Comparison of ENCODE assay signal across 8 cellular contexts in the genomic region with DNA sequence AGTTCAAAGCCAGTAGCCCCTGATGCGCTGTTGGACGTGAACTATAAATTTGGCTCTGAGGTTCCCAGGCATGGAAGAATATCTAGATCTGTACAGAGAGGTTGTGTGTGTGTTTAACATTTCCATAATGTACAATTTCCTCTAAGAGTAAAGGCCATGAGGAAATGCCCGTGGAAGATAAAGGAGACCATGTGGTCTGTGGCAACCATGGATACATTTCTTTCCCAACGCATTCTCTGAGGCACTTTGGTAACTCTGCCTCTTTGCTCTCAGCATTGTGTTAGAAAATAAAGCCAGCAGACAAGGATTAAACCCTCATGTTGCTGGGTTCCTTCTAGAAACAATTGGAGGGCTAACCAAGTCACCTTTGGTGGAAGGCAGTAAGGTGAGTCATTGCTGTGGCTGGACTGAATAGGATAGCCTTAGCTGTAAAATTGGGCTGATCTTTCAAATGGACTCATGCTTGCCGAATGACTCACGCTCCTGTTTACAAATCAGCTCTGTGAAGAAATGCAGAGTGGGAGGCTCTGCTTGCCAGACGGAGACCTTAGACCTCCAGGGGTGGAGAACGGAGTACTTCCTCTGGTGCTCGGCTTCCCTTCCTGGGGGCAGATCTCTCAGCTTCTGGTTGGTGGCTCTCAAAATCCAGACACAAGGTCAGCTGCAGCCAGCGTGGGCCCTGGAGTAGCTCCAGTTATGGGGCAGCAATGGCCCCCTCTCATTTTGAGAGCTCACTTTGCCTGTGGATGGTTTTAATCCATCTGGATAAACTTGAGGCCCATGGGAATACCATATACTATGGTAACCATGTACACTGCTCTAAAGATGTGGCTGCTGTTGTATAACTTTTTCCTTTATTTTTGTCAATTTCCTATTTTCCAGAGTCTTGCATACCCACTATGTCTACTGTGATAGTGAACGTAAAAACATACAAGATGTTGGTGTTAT.
DNase-seq lines count a peak whose midpoint lies in the region; ATAC-seq, FAIRE-seq and TF ChIP-seq lines count a peak whose summit lies in the region.

No MANE protein-coding gene starts in this region.

- in situ Hi-C loops in HepG2 (cut with HindIII; ENCODE audit: extremely low pct_ligation_motif_present, low pct_unique_long_range_greater_than_20kb) = no loop called here

- no peaks in the 10 kb centered on the region for H3F3A ChIP-seq in MM.1S (ENCODE audit: insufficient read depth, low read length)

- TF ChIP-seq RAD21 in HepG2 (CRISPR knock-in tag; IDR thresholded peaks at IDR 0.05) = no peak

- TF ChIP-seq POLR2A in breast epithelium (IDR thresholded peaks at IDR 0.05) (no peak), HepG2 (IDR thresholded peaks at IDR 0.05; ENCODE audit: insufficient read depth in 1 of 2, low read depth in 2 of 2, low read length in 2 of 2) (no peak)

- peaks cover 56% of the 10 kb centered on the region for H4K20me1 ChIP-seq in HepG2 (ENCODE audit: insufficient read depth, low read length)
- H4K20me1 ChIP-seq in MM.1S (ENCODE audit: insufficient read depth, low read length) = no peaks in the 10 kb centered on the region

- H3K9me3 ChIP-seq in breast epithelium (no peaks in the 10 kb centered on the region), HepG2 (ENCODE audit: low read length) (no peaks in the 10 kb centered on the region), MM.1S (replicated peaks; ENCODE audit: insufficient read depth, low read length) (no peaks in the 10 kb centered on the region)

- H3K9me2 ChIP-seq in MM.1S (replicated peaks; ENCODE audit: insufficient read depth, low read length) = no peaks in the 10 kb centered on the region

- CTCF ChIA-PET in HepG2 (lab: Yijun Ruan, JAX; ENCODE audit: low intra/inter-chr PET ratio, low total read pairs) = no interaction called here

- no peak overlapping the region for H3K4me3 Mint-ChIP-seq in glutamatergic neuron (ENCODE audit: unreplicated experiment)

- H3K4me1 ChIP-seq in breast epithelium (peaks cover 0 to 3% of the 10 kb centered on the region in 2 donors), HepG2 (ENCODE audit: insufficient read depth, low read length) (peaks cover 64% of the 10 kb centered on the region), MM.1S (ENCODE audit: low read length) (no peaks in the 10 kb centered on the region)

- POLR2A ChIA-PET in HepG2 (lab: Yijun Ruan, JAX) = interaction anchor here (0.6 to 2.4 kb wide), 5 partner anchors 10 to 390 kb away, joined by 3 to 17 read pairs (median 3); no protein-coding TSS in a partner anchor

- no peaks in the 10 kb centered on the region for H3K36me3 Mint-ChIP-seq in glutamatergic neuron (ENCODE audit: unreplicated experiment)

- H3K27me3 Mint-ChIP-seq in glutamatergic neuron (ENCODE audit: unreplicated experiment) = no peaks in the 10 kb centered on the region

- H3K9ac ChIP-seq in HepG2 (ENCODE audit: insufficient read depth, low read depth, low read length) (no peak overlapping the region), MM.1S (ENCODE audit: low read length) (no peak overlapping the region)

- TF ChIP-seq EP300 in HepG2 (IDR thresholded peaks at IDR 0.05; ENCODE audit: low read depth in 2 of 2, low read length in 2 of 2) = peak in 1 of 2 experiments; percentile 89; a peak in 2 of 4 replicates
- peak; percentile 89 for TF ChIP-seq EP300 in HepG2 (CRISPR knock-in tag; IDR thresholded peaks at IDR 0.05; ENCODE audit: borderline replicate concordance)

- H3K4me2 ChIP-seq in HepG2 (ENCODE audit: low read depth, low read length) (peak overlapping the region; percentile 50), MM.1S (ENCODE audit: low read depth, low read length) (no peak overlapping the region)

- H3K36me3 ChIP-seq in breast epithelium (no peaks in the 10 kb centered on the region), HepG2 (replicated peaks in 1 of 2; ENCODE audit: control insufficient read depth in 1 of 2, insufficient read depth in 2 of 2, low read length in 2 of 2) (peaks cover 7 to 22% of the 10 kb centered on the region in 2 experiments), MM.1S (replicated peaks; ENCODE audit: insufficient read depth, low read length) (no peaks in the 10 kb centered on the region)

- no peak for DNase-seq in Right ventricle myocardium inferior (ENCODE audit: missing footprints)
- DNase-seq in cardiac septum (ENCODE audit: low spot score) = no peak
- DNase-seq in breast epithelium (ENCODE audit: low spot score in 2 of 2) = no peak
- peak; percentile 96 for DNase-seq in HepG2 (ENCODE audit: low spot score)
- DNase-seq in MM.1S = no peak
- no peak for DNase-seq in glutamatergic neuron

- FAIRE-seq in HepG2 (lab: Jason Lieb, UNC) = peak; percentile 99

- ATAC-seq in Right ventricle myocardium inferior (peak; percentile 79), HepG2 (peak; percentile 94), GM18858 (IDR thresholded peaks at IDR 0.05; ENCODE audit: unreplicated experiment) (no peak), GM21447 (IDR thresholded peaks at IDR 0.05; ENCODE audit: unreplicated experiment) (no peak)

- no peaks in the 10 kb centered on the region for H3K4me1 Mint-ChIP-seq in glutamatergic neuron (ENCODE audit: low read depth, unreplicated experiment)

- peaks cover 2% of the 10 kb centered on the region for H3K9me3 Mint-ChIP-seq in glutamatergic neuron (ENCODE audit: unreplicated experiment)

- H3K27me3 ChIP-seq in breast epithelium = no peaks in the 10 kb centered on the region
- H3K27me3 ChIP-seq in HepG2 (ENCODE audit: control insufficient read depth in 1 of 2, insufficient read depth in 2 of 2, low read length in 2 of 2) = no peaks in the 10 kb centered on the region
- H3K27me3 ChIP-seq in MM.1S (replicated peaks; ENCODE audit: insufficient read depth, low read length) = no peaks in the 10 kb centered on the region

- H3K27ac Mint-ChIP-seq in glutamatergic neuron (ENCODE audit: unreplicated experiment) = no peak overlapping the region

- H3K4me3 ChIP-seq in breast epithelium = no peak overlapping the region
- no peak overlapping the region for H3K4me3 ChIP-seq in HepG2 (replicated peaks in 1 of 3; ENCODE audit: insufficient read depth in 1 of 3, low read depth in 2 of 3, low read length in 3 of 3)
- H3K4me3 ChIP-seq in MM.1S (ENCODE audit: low read length) = no peak overlapping the region

- H2AFZ ChIP-seq in HepG2 (ENCODE audit: low read length) (no peak overlapping the region), MM.1S (ENCODE audit: low read length) (no peak overlapping the region)

- no TSS peak for BruUV-seq in HepG2 (replicated peaks; lab: Mats Ljungman, UMichigan)

- H3K27ac ChIP-seq in breast epithelium (peak overlapping the region; percentile 67 to 71), HepG2 (ENCODE audit: extremely low read length, insufficient read depth, low read length) (peak overlapping the region; percentile 48), MM.1S (ENCODE audit: low read length) (no peak overlapping the region)

- peaks cover 23% of the 10 kb centered on the region for H3K79me2 ChIP-seq in HepG2 (ENCODE audit: insufficient read depth, low read length)
- H3K79me2 ChIP-seq in MM.1S (ENCODE audit: low read length) = no peaks in the 10 kb centered on the region

- 30% methylated on average over 7 of the region's 11 CpGs for WGBS in HepG2 (ENCODE audit: low lambda C conversion rate)

- intact Hi-C loops in Right ventricle myocardium inferior (cut with DNase I) = no loop called here
- intact Hi-C loops in cardiac septum (cut with DNase I) = no loop called here
- intact Hi-C loops in breast epithelium (cut with DNase I; ENCODE audit: low total_unique reads) = no loop called here
- intact Hi-C loops in HepG2 (cut with micrococcal nuclease; ENCODE audit: unreplicated experiment) = loop anchor here (2.0 kb wide), 1 partner anchor 19 kb away; no protein-coding TSS in a partner anchor

- TF ChIP-seq CTCF in breast epithelium (IDR thresholded peaks at IDR 0.05) = no peak
- TF ChIP-seq CTCF in HepG2 (CRISPR knock-in tag; IDR thresholded peaks at IDR 0.05) = no peak
- no peak for TF ChIP-seq CTCF in MM.1S (IDR thresholded peaks at IDR 0.05; ENCODE audit: low read length)
- TF ChIP-seq CTCF in glutamatergic neuron (IDR thresholded peaks at IDR 0.05; ENCODE audit: partially characterized antibody, unreplicated experiment) = no peak

TF ChIP-seq in HepG2, 621 proteins besides CTCF, POLR2A, EP300 and RAD21 (continues in another document):
- TF ChIP-seq SALL1 (CRISPR knock-in tag; IDR thresholded peaks at IDR 0.05) (peak; percentile 93), FOSL1 (CRISPR knock-in tag; IDR thresholded peaks at IDR 0.05; ENCODE audit: borderline replicate concordance) (peak; percentile 99), MIER3 (CRISPR knock-in tag; IDR thresholded peaks at IDR 0.05; ENCODE audit: borderline replicate concordance) (peak; percentile 92), FOXA1 (IDR thresholded peaks at IDR 0.05) (peak; percentile 62), FOXA1 (CRISPR knock-in tag; IDR thresholded peaks at IDR 0.05) (peak; percentile 97), TAF1 (CRISPR knock-in tag; IDR thresholded peaks at IDR 0.05) (no peak), ZFYVE20 (CRISPR knock-in tag; IDR thresholded peaks at IDR 0.05; ENCODE audit: borderline replicate concordance, low read depth) (no peak), SP2 (CRISPR knock-in tag; IDR thresholded peaks at IDR 0.05) (no peak), CREBL2 (CRISPR knock-in tag; IDR thresholded peaks at IDR 0.05; ENCODE audit: borderline replicate concordance) (no peak), ZNF430 (CRISPR knock-in tag; IDR thresholded peaks at IDR 0.05) (no peak), NR2C2 (CRISPR knock-in tag; IDR thresholded peaks at IDR 0.05; ENCODE audit: borderline replicate concordance) (peak; percentile 89), ZSCAN21 (CRISPR knock-in tag; IDR thresholded peaks at IDR 0.05; ENCODE audit: borderline replicate concordance) (no peak; the same call in 1 of the 2 replicates), ZNF703 (CRISPR knock-in tag; IDR thresholded peaks at IDR 0.05; ENCODE audit: borderline replicate concordance) (no peak), ZNF800 (CRISPR knock-in tag; IDR thresholded peaks at IDR 0.05) (no peak)

Comparison
In these comparisons a context has a peak if more than half of its experiments do, and no peak if none do; other contexts are left out.
1. ATAC-seq: peak in Right ventricle myocardium inferior (single experiment) and HepG2 (single experiment); none in GM18858 (single experiment) and GM21447 (single experiment).